ENCODE assay signal across 21 cellular contexts in the genomic region with DNA sequence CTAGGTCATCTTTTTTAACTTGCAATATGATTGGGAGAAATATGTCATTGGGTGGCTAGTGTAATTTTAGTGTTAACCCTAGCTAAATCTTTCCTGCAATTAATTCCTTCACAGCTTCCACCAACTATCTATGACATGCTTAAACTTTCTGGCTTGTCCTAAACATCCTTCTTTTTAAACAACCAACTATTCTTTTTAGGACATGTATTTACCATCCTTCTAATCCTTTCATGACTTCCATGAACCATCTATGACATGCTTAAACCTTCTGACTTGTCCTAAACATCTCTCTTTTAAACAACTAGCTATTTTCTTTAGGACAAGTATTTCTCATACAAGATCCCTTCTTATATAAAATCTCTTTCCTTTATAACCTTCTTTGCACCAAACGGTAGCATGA.
DNase-seq lines count a peak whose midpoint lies in the region; ATAC-seq, FAIRE-seq and TF ChIP-seq lines count a peak whose summit lies in the region.
"Had no signal": no experiment of that assay in that cellular context is flagged by ENCODE, and none has a peak within 500 bp of the region (broad histone marks: within the 10 kb centered on the region; RNA-seq: fewer than 3 reads in every experiment).

No MANE protein-coding gene starts in this region.

- H3K36me3 Mint-ChIP-seq in MCF 10A (ENCODE audit: insufficient read depth, unreplicated experiment), result no peaks in the 10 kb centered on the region
- H3K36me3 Mint-ChIP-seq: CD4-positive, alpha-beta memory T cell had no signal

- H3K4me3 Mint-ChIP-seq in MCF 10A (ENCODE audit: unreplicated experiment), result no peak overlapping the region
- H3K4me3 Mint-ChIP-seq: CD4-positive, alpha-beta memory T cell; H9 had no signal

- H3K27ac Mint-ChIP-seq in MCF 10A (ENCODE audit: low read depth, unreplicated experiment), result no peak overlapping the region
- H3K27ac Mint-ChIP-seq: CD4-positive, alpha-beta memory T cell; H9; IgD-negative memory B cell had no signal

- POLR2A ChIA-PET in MCF 10A (lab: Yijun Ruan, JAX), result no interaction called here
- POLR2A ChIA-PET in HEK293 (lab: Yijun Ruan, JAX), result no interaction called here

- no peaks in the 10 kb centered on the region for H3K4me1 Mint-ChIP-seq in MCF 10A (ENCODE audit: insufficient read depth, unreplicated experiment)
- H3K4me1 Mint-ChIP-seq: CD4-positive, alpha-beta memory T cell; H9 had no signal

- H3K4me3 ChIP-seq in mammary epithelial cell (replicated peaks in 1 of 3; ENCODE audit: insufficient read depth in 1 of 3, low read depth in 2 of 3, low read length in 3 of 3) (no peak overlapping the region), HEK293 (ENCODE audit: low read depth, low read length) (no peak overlapping the region)
- H3K4me3 ChIP-seq: GM23248 had no signal

- H3K4me1 ChIP-seq in mammary epithelial cell (ENCODE audit: insufficient read depth, low read length) (no peaks in the 10 kb centered on the region), HEK293 (ENCODE audit: control insufficient read depth, insufficient read depth, low read length) (0 out of 2 replicates have a peak, but pooled peaks cover under 1% of the 10 kb centered on the region)
- H3K4me1 ChIP-seq: BE2C had no signal

- no peak for FAIRE-seq in GM12892 (lab: Jason Lieb, UNC)
- FAIRE-seq: A204.1, D721Med, G401.6, GM12891 had no signal

- H2AFZ ChIP-seq in mammary epithelial cell (ENCODE audit: low read depth, low read length), result no peak overlapping the region
- H2AFZ ChIP-seq: GM23248 had no signal

- intact Hi-C loops in mammary epithelial cell (cut with micrococcal nuclease) (no loop called here), MCF 10A (cut with micrococcal nuclease) (no loop called here)

- H3K27me3 ChIP-seq in mammary epithelial cell (ENCODE audit: insufficient read depth, low read length), result no peaks in the 10 kb centered on the region
- H3K27me3 ChIP-seq: BE2C had no signal

- CTCF ChIA-PET in mammary epithelial cell (lab: Charles Lee; ENCODE audit: low non-redundant PET) (no interaction called here), MCF 10A (lab: Yijun Ruan, JAX) (interaction anchor here (0.6 kb wide), 1 partner anchor 295 kb away, joined by 4 read pairs; no protein-coding TSS in a partner anchor), HEK293 (lab: Yijun Ruan, JAX) (no interaction called here)

- DNase-seq in mammary epithelial cell (peak; percentile 5), MCF 10A (ENCODE audit: unreplicated experiment) (no peak), SK-N-DZ (ENCODE audit: low spot score) (peak; percentile 15), T-helper 2 cell (no peak), GM12892 (ENCODE audit: insufficient read length) (no peak), 8988T (no peak)
- DNase-seq: BE2C; CD4-positive, alpha-beta memory T cell; DMS79 treated with DMSO at 0.1 percent for 48 hours; EL; GM23248; H9; KG1 had no signal

- WGBS in mammary epithelial cell (ENCODE audit: low coverage, missing lambda C conversion rate), result 69% methylated on average over 1 of the region's 1 CpG

- no peak overlapping the region for H3K4me2 ChIP-seq in mammary epithelial cell (ENCODE audit: insufficient read depth, low read depth, low read length)

- H3K9me3 ChIP-seq in mammary epithelial cell (replicated peaks; ENCODE audit: insufficient read depth, low read length) (peaks cover 30% of the 10 kb centered on the region), HEK293 (ENCODE audit: control insufficient read depth, insufficient read depth, low read depth, low read length) (peaks cover 2% of the 10 kb centered on the region)
- H3K9me3 ChIP-seq: BE2C had no signal

- dilution Hi-C loops in mammary epithelial cell (cut with HindIII; ENCODE audit: low sequenced_read_pairs), result no loop called here

- no peaks in the 10 kb centered on the region for H4K20me1 ChIP-seq in mammary epithelial cell (ENCODE audit: insufficient read depth, low read length)

- H3K27me3 Mint-ChIP-seq in MCF 10A (ENCODE audit: insufficient read depth, unreplicated experiment), result no peaks in the 10 kb centered on the region
- H3K27me3 Mint-ChIP-seq: CD4-positive, alpha-beta memory T cell had no signal

- no peak overlapping the region for H3K9ac ChIP-seq in mammary epithelial cell (ENCODE audit: insufficient read depth, low read length)
- H3K9ac ChIP-seq: GM23248 had no signal

- H3K36me3 ChIP-seq in mammary epithelial cell (ENCODE audit: insufficient read depth, low read length) (no peaks in the 10 kb centered on the region), HEK293 (ENCODE audit: control insufficient read depth in 2 of 2, insufficient read depth in 1 of 2, low read length in 2 of 2) (no peaks in the 10 kb centered on the region)
- H3K36me3 ChIP-seq: BE2C had no signal

- in situ Hi-C loops in mammary epithelial cell (cut with MboI; ENCODE audit: low sequenced_read_pairs in 2 of 2), result no loop called here

- BruUV-seq in mammary epithelial cell (replicated peaks; lab: Mats Ljungman, UMichigan), result no TSS peak
- no TSS peak for BruUV-seq in MCF 10A (replicated peaks; lab: Mats Ljungman, UMichigan)

- no peaks in the 10 kb centered on the region for H3K79me2 ChIP-seq in mammary epithelial cell (ENCODE audit: insufficient read depth, low read length)

- no peak for TF ChIP-seq POLR2A in GM12892 (IDR thresholded peaks at IDR 0.05; ENCODE audit: low read depth, low read length)

- no peak for TF ChIP-seq CTCF in mammary epithelial cell (conservative IDR thresholded peaks at IDR 0.05 in 1 of 2, IDR thresholded peaks at IDR 0.05 in 1 of 2; ENCODE audit: extremely low read depth in 1 of 2, insufficient read depth in 1 of 2, low read depth in 1 of 2, low read length in 2 of 2)
- no peak for TF ChIP-seq CTCF in MCF 10A (IDR thresholded peaks at IDR 0.05; ENCODE audit: unreplicated experiment)
- TF ChIP-seq CTCF in HEK293 (tag by site-specific recombination; IDR thresholded peaks at IDR 0.05), result no peak

- H3K27ac ChIP-seq in mammary epithelial cell (ENCODE audit: insufficient read depth, low read depth, low read length), result no peak overlapping the region
- H3K27ac ChIP-seq in HEK293 (ENCODE audit: extremely low read depth, low read depth, low read length), result no peak overlapping the region
- H3K27ac ChIP-seq: C4-2B, GM23248 had no signal

- no peak for ATAC-seq in GM18870 (IDR thresholded peaks at IDR 0.05; ENCODE audit: unreplicated experiment)

- peaks cover 31% of the 10 kb centered on the region for H3K9me3 Mint-ChIP-seq in MCF 10A (ENCODE audit: unreplicated experiment)

TF ChIP-seq in HEK293, 187 proteins besides CTCF, POLR2A, EP300 and RAD21:
- TF ChIP-seq, protein P1, sequence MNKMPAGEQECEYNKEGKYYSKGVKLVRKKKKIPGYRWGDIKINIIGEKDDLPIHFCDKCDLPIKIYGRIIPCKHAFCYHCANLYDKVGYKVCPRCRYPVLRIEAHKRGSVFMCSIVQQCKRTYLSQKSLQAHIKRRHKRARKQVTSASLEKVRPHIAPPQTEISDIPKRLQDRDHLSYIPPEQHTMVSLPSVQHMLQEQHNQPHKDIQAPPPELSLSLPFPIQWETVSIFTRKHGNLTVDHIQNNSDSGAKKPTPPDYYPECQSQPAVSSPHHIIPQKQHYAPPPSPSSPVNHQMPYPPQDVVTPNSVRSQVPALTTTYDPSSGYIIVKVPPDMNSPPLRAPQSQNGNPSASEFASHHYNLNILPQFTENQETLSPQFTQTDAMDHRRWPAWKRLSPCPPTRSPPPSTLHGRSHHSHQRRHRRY (tag by site-specific recombination; IDR thresholded peaks at IDR 0.05), result no peak
- TF ChIP-seq ZNF558 (tag by site-specific recombination; IDR thresholded peaks at IDR 0.05) (peak; percentile 93), TRIM28 (IDR thresholded peaks at IDR 0.05; ENCODE audit: borderline replicate concordance, low read length) (peak; percentile 99), ZNF549 (tag by site-specific recombination; IDR thresholded peaks at IDR 0.05) (peak; percentile 54; the same call in 1 of the 2 replicates), ZNF626 (tag by site-specific recombination; IDR thresholded peaks at IDR 0.05) (0 out of 2 replicates have a peak, but pooled peaks have one; percentile 34), ZNF529 (tag by site-specific recombination; IDR thresholded peaks at IDR 0.05; ENCODE audit: insufficient replicate concordance) (peak; percentile 19), ZNF510 (tag by site-specific recombination; IDR thresholded peaks at IDR 0.05; ENCODE audit: insufficient replicate concordance) (peak; percentile 60), ZNF664 (tag by site-specific recombination; IDR thresholded peaks at IDR 0.05) (no peak), SETDB1 (IDR thresholded peaks at IDR 0.05; ENCODE audit: insufficient read length, low read length) (peak; percentile 96)

Comparison
In these comparisons a context has a peak if more than half of its experiments do, and no peak if none do; other contexts are left out.
1. DNase-seq: peak in mammary epithelial cell (single experiment) and SK-N-DZ (single experiment); none in MCF 10A (single experiment), T-helper 2 cell (0 of 5), GM12892 (single experiment) and 8988T (single experiment).